Comparison of ENCODE assay signal across 1 cellular context in genomic region chr1:205354259-205354904, GRCh38.
A peak's percentile ranks its signal among the peaks of the same experiment; 100 is the strongest.
TF ChIP-seq lines count a peak whose summit lies in the region.

No MANE protein-coding gene starts in this region.

TF ChIP-seq in IMR-90, 13 proteins besides CTCF, POLR2A, EP300 and RAD21:
- TF ChIP-seq CEBPB (IDR thresholded peaks at IDR 0.05; ENCODE audit: low read depth, low read length): no peak
- TF ChIP-seq ELK1 (IDR thresholded peaks at IDR 0.05; ENCODE audit: borderline replicate concordance, low read depth, low read length): no peak
- TF ChIP-seq SMC3 (IDR thresholded peaks at IDR 0.05; ENCODE audit: low read depth, low read length): peak; percentile 97
- TF ChIP-seq, protein P1, sequence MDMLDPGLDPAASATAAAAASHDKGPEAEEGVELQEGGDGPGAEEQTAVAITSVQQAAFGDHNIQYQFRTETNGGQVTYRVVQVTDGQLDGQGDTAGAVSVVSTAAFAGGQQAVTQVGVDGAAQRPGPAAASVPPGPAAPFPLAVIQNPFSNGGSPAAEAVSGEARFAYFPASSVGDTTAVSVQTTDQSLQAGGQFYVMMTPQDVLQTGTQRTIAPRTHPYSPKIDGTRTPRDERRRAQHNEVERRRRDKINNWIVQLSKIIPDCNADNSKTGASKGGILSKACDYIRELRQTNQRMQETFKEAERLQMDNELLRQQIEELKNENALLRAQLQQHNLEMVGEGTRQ (IDR thresholded peaks at IDR 0.05; ENCODE audit: low read depth, low read length): no peak
- no peak for TF ChIP-seq CHD1 (IDR thresholded peaks at IDR 0.05; ENCODE audit: low read depth, low read length)
- no peak for TF ChIP-seq FOS (IDR thresholded peaks at IDR 0.05; ENCODE audit: low read depth, low read length)
